ENCODE assay signal across 18 cellular contexts in genomic region chr5:92908952-92909351, GRCh38.
"Had no signal": no experiment of that assay in that cellular context is flagged by ENCODE, and none has a peak within 500 bp of the region (broad histone marks: within the 10 kb centered on the region; RNA-seq: fewer than 3 reads in every experiment).

No MANE protein-coding gene starts in this region.

- ATAC-seq: activated naive CD8-positive, alpha-beta T cell treated with anti-CD3 and anti-CD28 coated beads, Interleukin-2, amount 50 U/mL, for 24 hours; activated T-helper 17 cell treated with anti-CD3 and anti-CD28 coated beads, Interleukin-2, amount 50 U/mL, for 72 hours; naive thymus-derived CD8-positive, alpha-beta T cell; upper lobe of right lung had no signal

- H3K27ac ChIP-seq: prostate gland, testis, upper lobe of right lung had no signal

- H3K36me3 ChIP-seq: breast epithelium, prostate gland, upper lobe of right lung had no signal

- H3K4me3 Mint-ChIP-seq: activated naive CD4-positive, alpha-beta T cell treated with anti-CD3 and anti-CD28 coated beads for 36 hours; activated naive CD8-positive, alpha-beta T cell treated with anti-CD3 and anti-CD28 coated beads, Interleukin-2, amount 50 U/mL, for 24 hours; activated T-helper 17 cell treated with anti-CD3 and anti-CD28 coated beads, Interleukin-2, amount 50 U/mL, for 72 hours; dendritic cell treated with granulocyte-macrophage colony-stimulating factor and Interleukin-4, amounts not matched to agents 40 ng/mL and 50 ng/mL, for 4 days; naive thymus-derived CD8-positive, alpha-beta T cell; stimulated activated naive CD8-positive, alpha-beta T cell treated with anti-CD3 and anti-CD28 coated beads, Interleukin-15, Interleukin-2, amounts not matched to agents 100 ng/mL and 50 ng/mL, for 24 hours had no signal

- H3K4me3 ChIP-seq: breast epithelium, lung, prostate gland, smooth muscle cell, testis, upper lobe of right lung had no signal

- FAIRE-seq: islet of Langerhans had no signal

- H3K27me3 ChIP-seq: breast epithelium, testis, upper lobe of right lung had no signal

- H3K36me3 Mint-ChIP-seq: naive thymus-derived CD8-positive, alpha-beta T cell had no signal

- H3K4me1 Mint-ChIP-seq: activated naive CD8-positive, alpha-beta T cell treated with anti-CD3 and anti-CD28 coated beads, Interleukin-2, amount 50 U/mL, for 24 hours; activated T-helper 17 cell treated with anti-CD3 and anti-CD28 coated beads, Interleukin-2, amount 50 U/mL, for 72 hours; naive thymus-derived CD8-positive, alpha-beta T cell had no signal

- H3K27ac Mint-ChIP-seq: activated naive CD4-positive, alpha-beta T cell treated with anti-CD3 and anti-CD28 coated beads for 36 hours; activated naive CD8-positive, alpha-beta T cell treated with anti-CD3 and anti-CD28 coated beads, Interleukin-2, amount 50 U/mL, for 24 hours; activated T-helper 17 cell treated with anti-CD3 and anti-CD28 coated beads, Interleukin-2, amount 50 U/mL, for 72 hours; dendritic cell treated with granulocyte-macrophage colony-stimulating factor and Interleukin-4, amounts not matched to agents 40 ng/mL and 50 ng/mL, for 4 days; naive thymus-derived CD8-positive, alpha-beta T cell; stimulated activated naive CD8-positive, alpha-beta T cell treated with anti-CD3 and anti-CD28 coated beads, Interleukin-15, Interleukin-2, amounts not matched to agents 100 ng/mL and 50 ng/mL, for 24 hours had no signal

- H3K9me3 ChIP-seq: breast epithelium, prostate gland, testis, upper lobe of right lung had no signal

- H3K4me1 ChIP-seq: breast epithelium, prostate gland, testis, upper lobe of right lung had no signal

- DNase-seq: activated CD4-positive, alpha-beta T cell treated with anti-CD3 and anti-CD28 coated beads, Interleukin-2, amount 50 U/mL, for 4 hours; activated CD4-positive, CD25-positive, alpha-beta regulatory T cell treated with anti-CD3 and anti-CD28 coated beads, Interleukin-2, amount 50 U/mL, for 72 hours; activated naive CD4-positive, alpha-beta T cell treated with anti-CD3 and anti-CD28 coated beads for 36 hours; activated naive CD8-positive, alpha-beta T cell treated with anti-CD3 and anti-CD28 coated beads, Interleukin-2, amount 50 U/mL, for 24 hours; aorta; cerebellar nuclear complex; naive thymus-derived CD8-positive, alpha-beta T cell; T-helper 9 cell; upper lobe of right lung had no signal

- H3K27me3 Mint-ChIP-seq: activated T-helper 17 cell treated with anti-CD3 and anti-CD28 coated beads, Interleukin-2, amount 50 U/mL, for 72 hours; dendritic cell treated with granulocyte-macrophage colony-stimulating factor and Interleukin-4, amounts not matched to agents 40 ng/mL and 50 ng/mL, for 4 days; stimulated activated naive CD8-positive, alpha-beta T cell treated with anti-CD3 and anti-CD28 coated beads, Interleukin-15, Interleukin-2, amounts not matched to agents 100 ng/mL and 50 ng/mL, for 24 hours had no signal

- H3K9me3 Mint-ChIP-seq: activated naive CD4-positive, alpha-beta T cell treated with anti-CD3 and anti-CD28 coated beads for 36 hours; dendritic cell treated with granulocyte-macrophage colony-stimulating factor and Interleukin-4, amounts not matched to agents 40 ng/mL and 50 ng/mL, for 4 days; stimulated activated naive CD8-positive, alpha-beta T cell treated with anti-CD3 and anti-CD28 coated beads, Interleukin-15, Interleukin-2, amounts not matched to agents 100 ng/mL and 50 ng/mL, for 24 hours had no signal
